19 cellular contexts compared by ENCODE assay signal in the genomic region with DNA sequence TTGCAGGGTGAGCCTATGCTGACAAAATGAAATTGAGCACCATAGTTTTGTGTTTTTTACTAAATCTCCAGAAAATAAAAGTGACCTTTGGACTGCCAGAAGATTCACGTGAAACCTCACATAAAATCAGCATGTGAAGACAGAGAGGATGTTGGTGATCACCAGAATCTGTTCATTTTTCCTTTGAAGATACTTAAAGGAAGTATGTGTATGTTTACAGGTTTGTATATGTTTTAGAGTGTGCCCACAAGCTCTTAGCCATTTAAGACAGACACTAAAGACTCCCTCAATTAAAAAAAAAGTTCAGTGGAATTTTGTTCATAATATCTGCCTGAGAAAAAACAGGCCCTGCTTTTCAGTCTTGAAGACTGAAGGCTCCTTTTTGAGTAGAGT. TPM values are rescaled to one million over a fixed set of nuclear protein-coding genes. Genes with fewer than 3 reads are reported as not detected.
DNase-seq lines count a peak whose midpoint lies in the region; ATAC-seq and TF ChIP-seq lines count a peak whose summit lies in the region.
"Had no signal": no experiment of that assay in that cellular context is flagged by ENCODE, and none has a peak within 500 bp of the region (broad histone marks: within the 10 kb centered on the region; RNA-seq: fewer than 3 reads in every experiment).

No MANE protein-coding gene starts in this region.

- POLR2A ChIA-PET in activated CD4-positive, alpha-beta T cell treated with anti-CD3 and anti-CD28 coated beads for 36 hours (lab: Charles Lee), result interaction anchor here (0.6 kb wide), 1 partner anchor 13 kb away, joined by 3 read pairs; no protein-coding TSS in a partner anchor

- no peaks in the 10 kb centered on the region for H3K9me3 ChIP-seq in GM23248 (ENCODE audit: low read depth)
- no peaks in the 10 kb centered on the region for H3K9me3 ChIP-seq in hepatocyte (ENCODE audit: low read depth)
- H3K9me3 ChIP-seq in uterus, result no peaks in the 10 kb centered on the region

- peaks cover under 1% of the 10 kb centered on the region for H3K9me3 Mint-ChIP-seq in activated CD4-positive, alpha-beta T cell treated with anti-CD3 and anti-CD28 coated beads for 36 hours (ENCODE audit: low read depth)
- no peaks in the 10 kb centered on the region for H3K9me3 Mint-ChIP-seq in T-helper 2 cell treated with Interferon-gamma antibody and Interleukin-4, amounts not matched to agents 5 μg/mL and 100 μg/mL, for 36 hours
- H3K9me3 Mint-ChIP-seq: brain; dendritic cell treated with granulocyte-macrophage colony-stimulating factor and Interleukin-4, amounts not matched to agents 40 ng/mL and 50 ng/mL, for 4 days; nephron; stimulated activated naive CD8-positive, alpha-beta T cell treated with anti-CD3 and anti-CD28 coated beads, Interleukin-15, amount 100 ng/mL, for 72 hours had no signal

- no peaks in the 10 kb centered on the region for H3K27me3 Mint-ChIP-seq in activated CD4-positive, alpha-beta T cell treated with anti-CD3 and anti-CD28 coated beads for 36 hours
- no peaks in the 10 kb centered on the region for H3K27me3 Mint-ChIP-seq in T-helper 2 cell treated with Interferon-gamma antibody and Interleukin-4, amounts not matched to agents 5 μg/mL and 100 μg/mL, for 36 hours (ENCODE audit: low read depth)
- H3K27me3 Mint-ChIP-seq: brain; dendritic cell treated with granulocyte-macrophage colony-stimulating factor and Interleukin-4, amounts not matched to agents 40 ng/mL and 50 ng/mL, for 4 days; stimulated activated naive CD8-positive, alpha-beta T cell treated with anti-CD3 and anti-CD28 coated beads, Interleukin-15, amount 100 ng/mL, for 72 hours had no signal

- H3K36me3 ChIP-seq in GM23248 (ENCODE audit: low read depth), result no peaks in the 10 kb centered on the region; the same call in 1 of the 2 replicates
- H3K36me3 ChIP-seq in hepatocyte (replicated peaks; ENCODE audit: insufficient read depth, low read depth), result no peaks in the 10 kb centered on the region
- H3K36me3 ChIP-seq in uterus, result no peaks in the 10 kb centered on the region

- no peak overlapping the region for H3K4me3 ChIP-seq in GM23248
- no peak overlapping the region for H3K4me3 ChIP-seq in hepatocyte
- H3K4me3 ChIP-seq in uterus, result no peak overlapping the region

- H3K79me2 ChIP-seq in GM23248 (ENCODE audit: insufficient read depth), result no peaks in the 10 kb centered on the region
- no peaks in the 10 kb centered on the region for H3K79me2 ChIP-seq in hepatocyte

- intact Hi-C loops in activated CD4-positive, alpha-beta T cell treated with anti-CD3 and anti-CD28 coated beads for 36 hours (cut with DNase I, micrococcal nuclease), result loop anchor here (5.0 kb wide), 3 partner anchors 52 to 373 kb away; partner anchors contain the start of genes APOLD1 (in 1 of the 2) and HEBP1 (in 1 of the 2)
- intact Hi-C loops in head of caudate nucleus (cut with DNase I), result no loop called here
- intact Hi-C loops in uterus (cut with DNase I; ENCODE audit: low total_unique reads), result no loop called here

- H3K27me3 ChIP-seq in GM23248 (replicated peaks; ENCODE audit: insufficient read depth) (no peaks in the 10 kb centered on the region), hepatocyte (no peaks in the 10 kb centered on the region), uterus (no peaks in the 10 kb centered on the region)

- H2AFZ ChIP-seq in GM23248 (no peak overlapping the region), hepatocyte (no peak overlapping the region)

- peak overlapping the region; percentile 43 for H3K27ac ChIP-seq in GM23248
- H3K27ac ChIP-seq in hepatocyte, result peak overlapping the region; percentile 74
- no peak overlapping the region for H3K27ac ChIP-seq in uterus

- H4K20me1 ChIP-seq in GM23248 (ENCODE audit: insufficient read depth) (no peaks in the 10 kb centered on the region), hepatocyte (ENCODE audit: insufficient read depth, poor library complexity, severe bottlenecking) (no peaks in the 10 kb centered on the region)

- TF ChIP-seq CTCF in hepatocyte (IDR thresholded peaks at IDR 0.05; ENCODE audit: poor library complexity) (no peak), uterus (IDR thresholded peaks at IDR 0.05) (no peak)

- no peak overlapping the region for H3K4me3 Mint-ChIP-seq in activated CD4-positive, alpha-beta T cell treated with anti-CD3 and anti-CD28 coated beads for 36 hours
- peak overlapping the region; percentile 29 for H3K4me3 Mint-ChIP-seq in T-helper 2 cell treated with Interferon-gamma antibody and Interleukin-4, amounts not matched to agents 5 μg/mL and 100 μg/mL, for 36 hours
- H3K4me3 Mint-ChIP-seq: brain; dendritic cell treated with granulocyte-macrophage colony-stimulating factor and Interleukin-4, amounts not matched to agents 40 ng/mL and 50 ng/mL, for 4 days; nephron; stimulated activated naive CD8-positive, alpha-beta T cell treated with anti-CD3 and anti-CD28 coated beads, Interleukin-15, amount 100 ng/mL, for 72 hours had no signal

- no peak for TF ChIP-seq POLR2A in uterus (IDR thresholded peaks at IDR 0.05)

- no peak for DNase-seq in activated CD4-positive, alpha-beta T cell treated with anti-CD3 and anti-CD28 coated beads for 36 hours
- no peak for DNase-seq in activated CD4-positive, alpha-beta T cell treated with anti-CD3 and anti-CD28 coated beads for 4 hours
- DNase-seq in GM23248, result no peak
- no peak for DNase-seq in T-helper 2 cell treated with Interferon-gamma antibody and Interleukin-4, amounts not matched to agents 5 μg/mL and 100 μg/mL, for 36 hours (ENCODE audit: low spot score)
- DNase-seq in hepatocyte (ENCODE audit: low spot score), result no peak
- DNase-seq in head of caudate nucleus, result no peak
- no peak for DNase-seq in uterus
- DNase-seq in GDM1 (lab: John Stamatoyannopoulos, UW), result no peak
- DNase-seq: DMS 273 treated with DMSO at 0.1 percent for 48 hours; foreskin melanocyte; mesendoderm; NCI-H1417; NCI-H526 treated with DMSO at 0.1 percent for 48 hours; SHP77; stimulated activated CD4-positive, alpha-beta T cell treated with anti-CD3 and anti-CD28 coated beads, Interleukin-4, amount 100 ng/mL, for 1 hour; stimulated activated naive CD8-positive, alpha-beta T cell treated with anti-CD3 and anti-CD28 coated beads, Interleukin-15, amount 100 ng/mL, for 72 hours had no signal

- no peak for ATAC-seq in activated CD4-positive, alpha-beta T cell treated with anti-CD3 and anti-CD28 coated beads for 36 hours
- ATAC-seq: stimulated activated naive CD8-positive, alpha-beta T cell treated with anti-CD3 and anti-CD28 coated beads, Interleukin-15, amount 100 ng/mL, for 72 hours had no signal

- H3K4me2 ChIP-seq in GM23248 (ENCODE audit: unreplicated experiment), result no peak overlapping the region
- no peak overlapping the region for H3K4me2 ChIP-seq in hepatocyte

- no peak overlapping the region for H3K9ac ChIP-seq in GM23248

- 95 to 100% methylated on average over 1 of the region's 1 CpG for WGBS in GM23248 (ENCODE audit: low coverage in 1 of 2, low lambda C conversion rate in 2 of 2, missing lambda C conversion rate in 2 of 2), 2 experiments
- WGBS in hepatocyte (ENCODE audit: low lambda C conversion rate, missing lambda C conversion rate), result 37% methylated on average over 1 of the region's 1 CpG

- in situ Hi-C loops in GM23248 (cut with MboI), result no loop called here

- H3F3A ChIP-seq in GM23248 (ENCODE audit: insufficient read depth), result peaks cover 55% of the 10 kb centered on the region

- H3K27ac Mint-ChIP-seq in activated CD4-positive, alpha-beta T cell treated with anti-CD3 and anti-CD28 coated beads for 36 hours, result peak overlapping the region; percentile 77
- peak overlapping the region; percentile 20 for H3K27ac Mint-ChIP-seq in T-helper 2 cell treated with Interferon-gamma antibody and Interleukin-4, amounts not matched to agents 5 μg/mL and 100 μg/mL, for 36 hours
- H3K27ac Mint-ChIP-seq: dendritic cell treated with granulocyte-macrophage colony-stimulating factor and Interleukin-4, amounts not matched to agents 40 ng/mL and 50 ng/mL, for 4 days; nephron had no signal

- H3K4me1 Mint-ChIP-seq in activated CD4-positive, alpha-beta T cell treated with anti-CD3 and anti-CD28 coated beads for 36 hours, result peaks cover 32% of the 10 kb centered on the region
- peaks cover 19% of the 10 kb centered on the region for H3K4me1 Mint-ChIP-seq in T-helper 2 cell treated with Interferon-gamma antibody and Interleukin-4, amounts not matched to agents 5 μg/mL and 100 μg/mL, for 36 hours (ENCODE audit: low read depth)
- H3K4me1 Mint-ChIP-seq: nephron had no signal

- peaks cover 34% of the 10 kb centered on the region for H3K36me3 Mint-ChIP-seq in activated CD4-positive, alpha-beta T cell treated with anti-CD3 and anti-CD28 coated beads for 36 hours (ENCODE audit: low read depth)
- H3K36me3 Mint-ChIP-seq in T-helper 2 cell treated with Interferon-gamma antibody and Interleukin-4, amounts not matched to agents 5 μg/mL and 100 μg/mL, for 36 hours (ENCODE audit: low read depth), result peaks cover 9% of the 10 kb centered on the region

- CTCF ChIA-PET in activated CD4-positive, alpha-beta T cell treated with anti-CD3 and anti-CD28 coated beads for 36 hours (lab: Charles Lee), result interaction anchor here (0.6 to 2.7 kb wide), 7 partner anchors 8 to 437 kb away, joined by 3 to 16 read pairs (median 5); partner anchors contain the start of genes DDX47 and GPRC5A

- H3K9me2 ChIP-seq in GM23248 (ENCODE audit: insufficient read depth) (no peaks in the 10 kb centered on the region), hepatocyte (replicated peaks; ENCODE audit: insufficient read depth) (no peaks in the 10 kb centered on the region)

- H3K4me1 ChIP-seq in GM23248 (ENCODE audit: insufficient read depth), result peaks cover 57% of the 10 kb centered on the region
- H3K4me1 ChIP-seq in hepatocyte (ENCODE audit: insufficient read depth), result peaks cover 29% of the 10 kb centered on the region
- no peaks in the 10 kb centered on the region for H3K4me1 ChIP-seq in uterus

RNA-seq across cellular contexts. Expression of gene DDX47, which starts 25.9 kb away (rescaled TPM):
- 10 to 100 TPM; 91.3 to 91.9 TPM for total RNA-seq in activated CD4-positive, alpha-beta T cell treated with anti-CD3 and anti-CD28 coated beads for 36 hours
- total RNA-seq in GM23248 (2014; rRNA removed; shearing (Covaris generic)), result 124 and 132 TPM in 2 replicates
- polyA plus RNA-seq in GM23248 (2016; fragmentation: Nextera tagmentation; extraction: Ambion mirVana) (119 and 123 TPM in 2 replicates), hepatocyte (51.6 and 56.2 TPM in 2 replicates)
- total RNA-seq in hepatocyte (69.4 and 74.4 TPM in 2 replicates), uterus (100 to 1,000 TPM in 1 of 4 donors, 10 to 100 TPM in 3; 42.1 to 105 (median 57.2) TPM)

RNA-seq across cellular contexts. Expression of gene GPRC5A, which starts 52.4 kb away (rescaled TPM):
- total RNA-seq in activated CD4-positive, alpha-beta T cell treated with anti-CD3 and anti-CD28 coated beads for 36 hours, result under 1 TPM; 0.14 to 0.35 TPM
- total RNA-seq in GM23248 (2014; rRNA removed; shearing (Covaris generic)), result 32.9 and 37.8 TPM in 2 replicates
- polyA plus RNA-seq in GM23248 (2016; fragmentation: Nextera tagmentation; extraction: Ambion mirVana) (84.8 and 85.9 TPM in 2 replicates), hepatocyte (80.4 and 97.0 TPM in 2 replicates)
- total RNA-seq in hepatocyte (49.8 and 60.2 TPM in 2 replicates), uterus (10 to 100 TPM in 3 of 4 donors, 1 to 10 TPM in 1; 2.0 to 13.2 (median 12.4) TPM)

RNA-seq across cellular contexts. Expression of gene APOLD1, which starts 53.5 kb away (rescaled TPM):
- 1 to 10 TPM; 3.5 to 7.0 TPM for total RNA-seq in activated CD4-positive, alpha-beta T cell treated with anti-CD3 and anti-CD28 coated beads for 36 hours
- 5.2 and 5.4 TPM in 2 replicates for total RNA-seq in GM23248 (2014; rRNA removed; shearing (Covaris generic))
- 3.4 and 3.8 TPM in 2 replicates for polyA plus RNA-seq in GM23248 (2016; fragmentation: Nextera tagmentation; extraction: Ambion mirVana)
- 5.6 and 6.0 TPM in 2 replicates for total RNA-seq in hepatocyte
- polyA plus RNA-seq in hepatocyte, result 1.5 and 3.8 TPM in 2 replicates
- 10 to 100 TPM; 25.0 to 88.8 (median 57.9) TPM for total RNA-seq in uterus

Comparison
In these comparisons a context has a peak if more than half of its experiments do, and no peak if none do; other contexts are left out.
1. H3K27ac ChIP-seq: peak in GM23248 (single experiment) and hepatocyte (single experiment); none in uterus (0 of 2).
2. intact Hi-C loops: an anchor here in activated CD4-positive, alpha-beta T cell treated with anti-CD3 and anti-CD28 coated beads for 36 hours (5.0 kb wide); none called in head of caudate nucleus and uterus.